11 cellular contexts compared by ENCODE assay signal in genomic region chr1:16643001-16643411, GRCh38. TPM values are rescaled to one million over a fixed set of nuclear protein-coding genes. Genes with fewer than 3 reads are reported as not detected.
A peak's percentile ranks its signal among the peaks of the same experiment; 100 is the strongest.
DNase-seq lines count a peak whose midpoint lies in the region; ATAC-seq and TF ChIP-seq lines count a peak whose summit lies in the region.
"Not testable (repeated sequence)": the region's sequence is repeated elsewhere in the genome, so short reads cannot be mapped to it uniquely, and the experiment has no call there.
"Had no signal": no experiment of that assay in that cellular context is flagged by ENCODE, and none has a peak within 500 bp of the region (broad histone marks: within the 10 kb centered on the region; RNA-seq: fewer than 3 reads in every experiment).

No MANE protein-coding gene starts in this region.

- H3K4me1 Mint-ChIP-seq in central memory CD8-positive, alpha-beta T cell: not testable (repeated sequence)

- not testable (repeated sequence) for TF ChIP-seq POLR2A in heart left ventricle (IDR thresholded peaks at IDR 0.05); transverse colon (IDR thresholded peaks at IDR 0.05)

- not testable (repeated sequence) for H3K4me3 Mint-ChIP-seq in central memory CD8-positive, alpha-beta T cell

- H3K27ac ChIP-seq in DOHH2 (ENCODE audit: low read depth, low read length); SK-N-SH (ENCODE audit: low read depth in 2 of 2, low read length in 1 of 2); heart left ventricle: not testable (repeated sequence)
- H3K27ac ChIP-seq in transverse colon: peak overlapping the region; percentile 45 to 66 (median 59)

- CTCF ChIA-PET in SK-N-SH (lab: Yijun Ruan, JAX): interaction anchor here (0.8 to 2.2 kb wide), 2 partner anchors 18 to 30 kb away, joined by 5 to 9 read pairs; no protein-coding TSS in a partner anchor

- ATAC-seq in central memory CD8-positive, alpha-beta T cell (replicated peaks; ENCODE audit: extremely low read depth, poor library complexity, severe bottlenecking); heart left ventricle; sciatic nerve: not testable (repeated sequence)

- POLR2A ChIA-PET in SK-N-SH (lab: Yijun Ruan, JAX): not testable (repeated sequence)

- H3K9me3 ChIP-seq in DOHH2 (ENCODE audit: control insufficient read depth, insufficient read depth, low read length); SK-N-SH; heart left ventricle; transverse colon: not testable (repeated sequence)

- H3F3A ChIP-seq in DOHH2 (ENCODE audit: control insufficient read depth, insufficient read depth); SK-N-SH (replicated peaks; ENCODE audit: insufficient read depth): not testable (repeated sequence)

- not testable (repeated sequence) for DNase-seq in SK-N-SH
- DNase-seq in activated T-cell treated with anti-CD3 and anti-CD28 coated beads, Interleukin-2, amount 50 U/mL, for 48 hours: peak; percentile 28 to 29
- DNase-seq in central memory CD8-positive, alpha-beta T cell (ENCODE audit: low spot score in 2 of 2): peak; percentile 11 to 15
- peak; percentile 11 to 71 (median 23) for DNase-seq in heart left ventricle
- peak; percentile 35 for DNase-seq in mucosa of gallbladder (ENCODE audit: low spot score)
- DNase-seq in sciatic nerve (ENCODE audit: low spot score): peak; percentile 73
- DNase-seq in transverse colon: peak; percentile 44

- not testable (repeated sequence) for H3K36me3 ChIP-seq in DOHH2 (ENCODE audit: control insufficient read depth, low read length); SK-N-SH (replicated peaks in 1 of 2; ENCODE audit: control insufficient read depth in 1 of 2, insufficient read depth in 2 of 2, low read length in 1 of 2); transverse colon
- peaks cover 0 to 16% (median 0%) of the 10 kb centered on the region in 9 donors for H3K36me3 ChIP-seq in heart left ventricle

- not testable (repeated sequence) for TF ChIP-seq RAD21 in SK-N-SH (IDR thresholded peaks at IDR 0.05; ENCODE audit: low read length)

- intact Hi-C loops in heart left ventricle (cut with DNase I); sciatic nerve (cut with DNase I); transverse colon (cut with DNase I; ENCODE audit: low total_unique reads): not testable (repeated sequence)

- H3K27ac Mint-ChIP-seq in central memory CD8-positive, alpha-beta T cell (ENCODE audit: low read depth): not testable (repeated sequence)

- TF ChIP-seq CTCF in DOHH2 (IDR thresholded peaks at IDR 0.05; ENCODE audit: low read depth, low read length, poor library complexity, severe bottlenecking); SK-N-SH (IDR thresholded peaks at IDR 0.05); heart left ventricle (IDR thresholded peaks at IDR 0.05); transverse colon (IDR thresholded peaks at IDR 0.05): not testable (repeated sequence)

- H3K9ac ChIP-seq in SK-N-SH: peak overlapping the region; percentile 90; the same call in 1 of the 2 replicates

- in situ Hi-C loops in transverse colon (cut with MboI; ENCODE audit: low pct_ligation_motif_present in 1 of 4, low pct_unique_long_range_greater_than_20kb in 1 of 4, low sequenced_read_pairs in 3 of 4): not testable (repeated sequence)

- peak overlapping the region; percentile 76 for H3K4me3 ChIP-seq in DOHH2 (ENCODE audit: low read length)
- peak overlapping the region; percentile 64 to 100; a peak in 2 of 4 replicates for H3K4me3 ChIP-seq in SK-N-SH (ENCODE audit: low read depth in 2 of 2, low read length in 1 of 2)
- H3K4me3 ChIP-seq in heart left ventricle: peak overlapping the region in 6 of 12 donors; percentile 60 to 85 (median 66)
- H3K4me3 ChIP-seq in transverse colon: peak overlapping the region in 1 of 4 donors; percentile 62

- not testable (repeated sequence) for H3K9me2 ChIP-seq in DOHH2 (replicated peaks; ENCODE audit: control insufficient read depth, low read length); SK-N-SH

- H3K27me3 ChIP-seq in DOHH2 (ENCODE audit: control insufficient read depth, low read length); SK-N-SH (ENCODE audit: insufficient read depth); heart left ventricle; transverse colon: not testable (repeated sequence)

- H3K9me3 Mint-ChIP-seq in central memory CD8-positive, alpha-beta T cell: not testable (repeated sequence)

- H3K27me3 Mint-ChIP-seq in central memory CD8-positive, alpha-beta T cell: not testable (repeated sequence)

- H3K4me2 ChIP-seq in DOHH2 (ENCODE audit: low read length) (peak overlapping the region; percentile 81), SK-N-SH (peak overlapping the region; percentile 97)

- H3K36me3 Mint-ChIP-seq in central memory CD8-positive, alpha-beta T cell (ENCODE audit: insufficient read depth): not testable (repeated sequence)

- WGBS in SK-N-SH (ENCODE audit: low lambda C conversion rate): 85% methylated on average over 4 of the region's 4 CpGs
- whole genome bisulfite sequencing in heart left ventricle, 4 donors: 90 to 92% (median 91%) methylated on average over 4 of the region's 4 CpGs
- WGBS in transverse colon (ENCODE audit: low coverage in 1 of 2), 2 donors: 92 to 100% methylated on average over 1 to 4 of the region's 4 CpGs

- peaks cover 63% of the 10 kb centered on the region for H3K79me2 ChIP-seq in DOHH2 (ENCODE audit: control insufficient read depth, low read length)
- H3K79me2 ChIP-seq in SK-N-SH (ENCODE audit: insufficient read depth): peaks cover 61% of the 10 kb centered on the region

- not testable (repeated sequence) for TF ChIP-seq EP300 in SK-N-SH (IDR thresholded peaks at IDR 0.05; ENCODE audit: borderline replicate concordance in 1 of 2, low read depth in 1 of 2, low read length in 1 of 2); transverse colon (IDR thresholded peaks at IDR 0.05; ENCODE audit: low read depth)

- not testable (repeated sequence) for H2AFZ ChIP-seq in SK-N-SH (ENCODE audit: low read depth)

- H3K4me1 ChIP-seq in DOHH2 (ENCODE audit: control insufficient read depth, low read length): peaks cover 25% of the 10 kb centered on the region
- peaks cover 15 to 25% of the 10 kb centered on the region in 2 experiments; a peak in 2 of 4 replicates for H3K4me1 ChIP-seq in SK-N-SH (ENCODE audit: control insufficient read depth in 1 of 2, insufficient read depth in 2 of 2, low read depth in 1 of 2, low read length in 1 of 2)
- H3K4me1 ChIP-seq in heart left ventricle: peaks cover 6 to 52% (median 30%) of the 10 kb centered on the region in 12 donors
- peaks cover 27 to 34% (median 31%) of the 10 kb centered on the region in 4 donors for H3K4me1 ChIP-seq in transverse colon

- not testable (repeated sequence) for H4K20me1 ChIP-seq in DOHH2 (ENCODE audit: control insufficient read depth, insufficient read depth, low read depth, low read length); SK-N-SH (ENCODE audit: insufficient read depth)

RNA-seq across cellular contexts. Expression of gene RNU1-3, which starts 23.7 kb away (rescaled TPM):
- polyA plus RNA-seq in SK-N-SH (2012; rRNA removed): not detected in 2 replicates
- not detected in 2 replicates for polyA plus RNA-seq in SK-N-SH (2012; cell fraction: cytosol; rRNA removed)
- polyA plus RNA-seq in SK-N-SH (2012; cell fraction: nucleus; rRNA removed): not detected in 2 replicates
- 1,000 to 10,000 TPM in 6 of 9 donors, 100 to 1,000 TPM in 1, not detected in 2; 364 to 3,776 (median 2,470) TPM for total RNA-seq in heart left ventricle
- polyA plus RNA-seq in heart left ventricle: not detected
- total RNA-seq in mucosa of gallbladder: 1,358 TPM
- 13,769 TPM for total RNA-seq in sciatic nerve
- under 1 TPM in 3 of 4 donors, not detected in 1; under 0.01 TPM for total RNA-seq in transverse colon
- total RNA-seq: G401 had no signal
- polyA plus RNA-seq: cardiac muscle cell, esophagus had no signal

RNA-seq across cellular contexts. Expression of gene NBPF1, which starts 29.6 kb away (rescaled TPM):
- polyA plus RNA-seq in SK-N-SH (2012; rRNA removed) (29.8 and 39.7 TPM in 2 replicates), heart left ventricle (1 to 10 TPM; 4.4 to 4.8 TPM)
- polyA plus RNA-seq in SK-N-SH (2012; cell fraction: cytosol; rRNA removed): 27.4 and 29.8 TPM in 2 replicates
- 42.5 and 61.4 TPM in 2 replicates for polyA plus RNA-seq in SK-N-SH (2012; cell fraction: nucleus; rRNA removed)
- total RNA-seq in heart left ventricle (10 to 100 TPM in 8 of 9 donors, 1 to 10 TPM in 1; 4.7 to 18.2 (median 14.3) TPM), mucosa of gallbladder (64.2 TPM), sciatic nerve (40.4 TPM), transverse colon (100 to 1,000 TPM in 3 of 4 donors, 10 to 100 TPM in 1; 70.1 to 178 (median 148) TPM)
